In genomic region chr16:54936979-54937672, GRCh38 we compare ENCODE assay signal across 9 cellular contexts. TPM values are rescaled to one million over a fixed set of nuclear protein-coding genes. Genes with fewer than 3 reads are reported as not detected.
DNase-seq lines count a peak whose midpoint lies in the region; ATAC-seq and TF ChIP-seq lines count a peak whose summit lies in the region.
"Had no signal": no experiment of that assay in that cellular context is flagged by ENCODE, and none has a peak within 500 bp of the region (broad histone marks: within the 10 kb centered on the region; RNA-seq: fewer than 3 reads in every experiment).

No MANE protein-coding gene starts in this region.

- TF ChIP-seq CTCF in hepatocyte (IDR thresholded peaks at IDR 0.05; ENCODE audit: poor library complexity) = peak; percentile 73

- peaks cover 7% of the 10 kb centered on the region for H3K36me3 Mint-ChIP-seq in activated CD8-positive, alpha-beta T cell treated with anti-CD3 and anti-CD28 coated beads, Interleukin-2, amount 10 ng/mL, durations not matched to agents 7 days and 5 days (ENCODE audit: low read depth)
- peaks cover 5% of the 10 kb centered on the region for H3K36me3 Mint-ChIP-seq in stimulated activated effector memory CD8-positive, alpha-beta T cell treated with anti-CD3 and anti-CD28 coated beads, Interleukin-12 subunit alpha, Interleukin-12 subunit beta, amount 100 ng/mL, for 72 hours

- no peaks in the 10 kb centered on the region for H3K36me3 ChIP-seq in hepatocyte (replicated peaks; ENCODE audit: insufficient read depth, low read depth)

- no peaks in the 10 kb centered on the region for H3K9me3 ChIP-seq in hepatocyte (ENCODE audit: low read depth)

- peaks cover 20% of the 10 kb centered on the region for H3K4me1 Mint-ChIP-seq in activated CD8-positive, alpha-beta T cell treated with anti-CD3 and anti-CD28 coated beads, Interleukin-2, amount 10 ng/mL, durations not matched to agents 7 days and 5 days (ENCODE audit: low read depth)
- peaks cover 20% of the 10 kb centered on the region for H3K4me1 Mint-ChIP-seq in stimulated activated effector memory CD8-positive, alpha-beta T cell treated with anti-CD3 and anti-CD28 coated beads, Interleukin-12 subunit alpha, Interleukin-12 subunit beta, amount 100 ng/mL, for 72 hours

- H3K4me3 ChIP-seq in hepatocyte = peak overlapping the region; percentile 33

- CTCF ChIA-PET in activated CD8-positive, alpha-beta T cell treated with anti-CD3 and anti-CD28 coated beads, Interleukin-2, amount 10 ng/mL, durations not matched to agents 7 days and 5 days (lab: Charles Lee) = no interaction called here

- peaks cover 83% of the 10 kb centered on the region for H3K27me3 Mint-ChIP-seq in activated CD8-positive, alpha-beta T cell treated with anti-CD3 and anti-CD28 coated beads, Interleukin-2, amount 10 ng/mL, durations not matched to agents 7 days and 5 days (ENCODE audit: low read depth)

- peaks cover 24% of the 10 kb centered on the region for H3K4me1 ChIP-seq in hepatocyte (ENCODE audit: insufficient read depth)

- DNase-seq in DMS53 (lab: John Stamatoyannopoulos, UW) = peak; percentile 41
- no peak for DNase-seq in DMS53 treated with DMSO at 0.1 percent for 48 hours (lab: John Stamatoyannopoulos, UW; ENCODE audit: unreplicated experiment)
- no peak for DNase-seq in activated CD8-positive, alpha-beta T cell treated with anti-CD3 and anti-CD28 coated beads, Interleukin-2, amount 10 ng/mL, durations not matched to agents 7 days and 5 days
- DNase-seq in hepatocyte (ENCODE audit: low spot score) = peak; percentile 67
- DNase-seq in stimulated activated effector memory CD8-positive, alpha-beta T cell treated with anti-CD3 and anti-CD28 coated beads, Interleukin-12 subunit alpha, Interleukin-12 subunit beta, amount 100 ng/mL, for 72 hours (ENCODE audit: low spot score in 2 of 2) = no peak
- no peak for DNase-seq in activated CD4-positive, CD25-positive, alpha-beta regulatory T cell treated with anti-CD3 and anti-CD28 coated beads, Interleukin-2, amount 50 U/mL, for 72 hours
- no peak for DNase-seq in H4 (ENCODE audit: low spot score)
- DNase-seq: 8988T had no signal

- H3K27me3 ChIP-seq in hepatocyte = peaks cover 95% of the 10 kb centered on the region

- peaks cover 17% of the 10 kb centered on the region for H4K20me1 ChIP-seq in hepatocyte (ENCODE audit: insufficient read depth, poor library complexity, severe bottlenecking)

- H3K9me2 ChIP-seq in hepatocyte (replicated peaks; ENCODE audit: insufficient read depth) = no peaks in the 10 kb centered on the region

- H3K4me2 ChIP-seq in hepatocyte = peak overlapping the region; percentile 91

- H3K27ac ChIP-seq in hepatocyte = no peak overlapping the region

- WGBS in hepatocyte (ENCODE audit: low lambda C conversion rate, missing lambda C conversion rate) = 7% methylated on average over 39 of the region's 39 CpGs

- peak; percentile 49 for ATAC-seq in activated CD8-positive, alpha-beta T cell treated with anti-CD3 and anti-CD28 coated beads, Interleukin-2, amount 10 ng/mL, durations not matched to agents 7 days and 5 days
- ATAC-seq in stimulated activated effector memory CD8-positive, alpha-beta T cell treated with anti-CD3 and anti-CD28 coated beads, Interleukin-12 subunit alpha, Interleukin-12 subunit beta, amount 100 ng/mL, for 72 hours = no peak
- no peak for ATAC-seq in GM19035 (IDR thresholded peaks at IDR 0.05; ENCODE audit: unreplicated experiment)

- peak overlapping the region; percentile 43 for H3K4me3 Mint-ChIP-seq in activated CD8-positive, alpha-beta T cell treated with anti-CD3 and anti-CD28 coated beads, Interleukin-2, amount 10 ng/mL, durations not matched to agents 7 days and 5 days
- peak overlapping the region; percentile 35 for H3K4me3 Mint-ChIP-seq in stimulated activated effector memory CD8-positive, alpha-beta T cell treated with anti-CD3 and anti-CD28 coated beads, Interleukin-12 subunit alpha, Interleukin-12 subunit beta, amount 100 ng/mL, for 72 hours

- H3K27ac Mint-ChIP-seq in activated CD8-positive, alpha-beta T cell treated with anti-CD3 and anti-CD28 coated beads, Interleukin-2, amount 10 ng/mL, durations not matched to agents 7 days and 5 days = peak overlapping the region; percentile 34
- no peak overlapping the region for H3K27ac Mint-ChIP-seq in stimulated activated effector memory CD8-positive, alpha-beta T cell treated with anti-CD3 and anti-CD28 coated beads, Interleukin-12 subunit alpha, Interleukin-12 subunit beta, amount 100 ng/mL, for 72 hours

- H2AFZ ChIP-seq in hepatocyte = no peak overlapping the region

- POLR2A ChIA-PET in activated CD8-positive, alpha-beta T cell treated with anti-CD3 and anti-CD28 coated beads, Interleukin-2, amount 10 ng/mL, durations not matched to agents 7 days and 5 days (lab: Charles Lee) = no interaction called here

- H3K79me2 ChIP-seq in hepatocyte = peaks cover 20% of the 10 kb centered on the region

- peaks cover 6% of the 10 kb centered on the region for H3K9me3 Mint-ChIP-seq in activated CD8-positive, alpha-beta T cell treated with anti-CD3 and anti-CD28 coated beads, Interleukin-2, amount 10 ng/mL, durations not matched to agents 7 days and 5 days (ENCODE audit: insufficient read depth)
- no peaks in the 10 kb centered on the region for H3K9me3 Mint-ChIP-seq in stimulated activated effector memory CD8-positive, alpha-beta T cell treated with anti-CD3 and anti-CD28 coated beads, Interleukin-12 subunit alpha, Interleukin-12 subunit beta, amount 100 ng/mL, for 72 hours

RNA-seq across cellular contexts. Expression of gene IRX5, which starts 6.5 kb away (rescaled TPM):
- not detected for total RNA-seq in activated CD8-positive, alpha-beta T cell treated with anti-CD3 and anti-CD28 coated beads, Interleukin-2, amount 10 ng/mL, durations not matched to agents 7 days and 5 days
- 3.2 and 5.3 TPM in 2 replicates for total RNA-seq in hepatocyte
- polyA plus RNA-seq in hepatocyte = 1.7 and 2.7 TPM in 2 replicates
- total RNA-seq in H4 (2014; rRNA removed; shearing (Covaris generic)) = 0.72 and 3.5 TPM in 2 replicates

Comparison
In these comparisons a context has a peak if more than half of its experiments do, and no peak if none do; other contexts are left out.
1. DNase-seq: peak in DMS53 (single experiment) and hepatocyte (single experiment); none in DMS53 treated with DMSO at 0.1 percent for 48 hours (single experiment), activated CD8-positive, alpha-beta T cell treated with anti-CD3 and anti-CD28 coated beads, Interleukin-2, amount 10 ng/mL, durations not matched to agents 7 days and 5 days (single experiment), stimulated activated effector memory CD8-positive, alpha-beta T cell treated with anti-CD3 and anti-CD28 coated beads, Interleukin-12 subunit alpha, Interleukin-12 subunit beta, amount 100 ng/mL, for 72 hours (0 of 2), activated CD4-positive, CD25-positive, alpha-beta regulatory T cell treated with anti-CD3 and anti-CD28 coated beads, Interleukin-2, amount 50 U/mL, for 72 hours (single experiment) and H4 (single experiment).